ENCODE assay signal across 12 cellular contexts in the genomic region with DNA sequence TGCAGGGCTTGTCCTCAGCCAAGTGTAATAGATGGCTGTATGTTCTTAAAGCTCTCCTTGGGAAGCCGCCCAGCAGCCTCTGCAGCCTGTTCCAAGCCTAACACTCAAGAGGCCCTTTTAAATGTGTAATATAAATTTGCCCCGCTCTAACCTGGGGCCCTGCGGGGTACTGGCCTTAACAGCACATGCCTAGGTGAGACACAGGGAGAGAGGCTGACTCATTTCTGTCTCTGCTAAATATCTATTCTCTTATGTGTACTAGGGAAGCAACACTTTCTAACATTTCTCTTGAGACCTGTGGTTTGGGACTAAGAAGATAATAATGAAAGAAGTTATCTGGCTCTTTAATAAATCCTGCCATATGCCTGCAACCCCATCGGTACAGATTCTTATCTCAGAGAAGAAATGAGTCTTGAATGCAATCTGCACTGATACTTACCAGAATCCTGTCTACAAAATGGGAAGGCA. TPM values are rescaled to one million over a fixed set of nuclear protein-coding genes. Genes with fewer than 3 reads are reported as not detected.
DNase-seq lines count a peak whose midpoint lies in the region; ATAC-seq and TF ChIP-seq lines count a peak whose summit lies in the region.
"Had no signal": no experiment of that assay in that cellular context is flagged by ENCODE, and none has a peak within 500 bp of the region (broad histone marks: within the 10 kb centered on the region; RNA-seq: fewer than 3 reads in every experiment).

No MANE protein-coding gene starts in this region.

- no peaks in the 10 kb centered on the region for H3K36me3 ChIP-seq in HEK293 (ENCODE audit: control insufficient read depth in 2 of 2, insufficient read depth in 1 of 2, low read length in 2 of 2)
- H3K36me3 ChIP-seq in left lung: no peaks in the 10 kb centered on the region

- intact Hi-C loops in left lung (cut with DNase I): no loop called here

- ATAC-seq in left lung: peak; percentile 85

- H3K4me3 ChIP-seq in HEK293 (ENCODE audit: low read depth, low read length) (no peak overlapping the region), left lung (no peak overlapping the region)

- peak; percentile 49 for DNase-seq in EH (ENCODE audit: low read depth)
- DNase-seq in RWPE1 (ENCODE audit: low spot score): no peak
- DNase-seq in left lung: peak in 1 of 2 donors; percentile 67
- no peak for DNase-seq in foreskin melanocyte
- no peak for DNase-seq in NCI-H2029 treated with DMSO at 0.1 percent for 48 hours (lab: John Stamatoyannopoulos, UW)
- no peak for DNase-seq in GM13977 (ENCODE audit: low spot score)
- DNase-seq in immature natural killer cell: no peak
- DNase-seq: naive B cell had no signal

- no peak overlapping the region for H3K4me3 Mint-ChIP-seq in immature natural killer cell
- H3K4me3 Mint-ChIP-seq: activated T-helper 1 cell treated with anti-CD3 and anti-CD28 coated beads, Interleukin-12 subunit alpha, Interleukin-12 subunit beta, Interleukin-2, Interleukin-4 antibody, amounts not matched to agents 30 ng/mL and 10 ng/mL and 1 ng/mL, durations not matched to agents 14 hours and 24 hours and 36 hours; naive B cell had no signal

- no peaks in the 10 kb centered on the region for H3K36me3 Mint-ChIP-seq in immature natural killer cell

- no peaks in the 10 kb centered on the region for H3K9me3 Mint-ChIP-seq in immature natural killer cell
- H3K9me3 Mint-ChIP-seq: activated T-helper 1 cell treated with anti-CD3 and anti-CD28 coated beads, Interleukin-12 subunit alpha, Interleukin-12 subunit beta, Interleukin-2, Interleukin-4 antibody, amounts not matched to agents 30 ng/mL and 10 ng/mL and 1 ng/mL, durations not matched to agents 14 hours and 24 hours and 36 hours had no signal

- H3K27me3 Mint-ChIP-seq in immature natural killer cell (ENCODE audit: low read depth in 3 of 3): peaks cover 0 to 6% (median 5%) of the 10 kb centered on the region in 3 donors

- H3K27me3 ChIP-seq in left lung: no peaks in the 10 kb centered on the region

- H3K9me3 ChIP-seq in HEK293 (ENCODE audit: control insufficient read depth, insufficient read depth, low read depth, low read length): no peaks in the 10 kb centered on the region
- no peaks in the 10 kb centered on the region for H3K9me3 ChIP-seq in left lung

- no peak overlapping the region for H3K27ac Mint-ChIP-seq in immature natural killer cell
- H3K27ac Mint-ChIP-seq: activated T-helper 1 cell treated with anti-CD3 and anti-CD28 coated beads, Interleukin-12 subunit alpha, Interleukin-12 subunit beta, Interleukin-2, Interleukin-4 antibody, amounts not matched to agents 30 ng/mL and 10 ng/mL and 1 ng/mL, durations not matched to agents 14 hours and 24 hours and 36 hours; naive B cell had no signal

- H3K4me1 ChIP-seq in HEK293 (ENCODE audit: control insufficient read depth, insufficient read depth, low read length): peaks cover 24% of the 10 kb centered on the region
- peaks cover 32 to 70% of the 10 kb centered on the region in 2 donors for H3K4me1 ChIP-seq in left lung

- H3K4me1 Mint-ChIP-seq in immature natural killer cell: no peaks in the 10 kb centered on the region

- in situ Hi-C loops in GM13977 (cut with MboI; ENCODE audit: low pct_unique_long_range_greater_than_20kb, low sequenced_read_pairs, unreplicated experiment): no loop called here

- POLR2A ChIA-PET in HEK293 (lab: Yijun Ruan, JAX): no interaction called here
- POLR2A ChIA-PET in RWPE1 (lab: Yijun Ruan, JAX; ENCODE audit: low non-redundant PET): no interaction called here

- CTCF ChIA-PET in HEK293 (lab: Yijun Ruan, JAX): interaction anchor here (0.6 to 1.2 kb wide), 2 partner anchors 44 to 126 kb away, joined by 3 read pairs; no protein-coding TSS in a partner anchor
- CTCF ChIA-PET in RWPE1 (lab: Yijun Ruan, JAX): interaction anchor here (0.7 to 1.1 kb wide), 2 partner anchors 77 to 1041 kb away, joined by 3 read pairs; no protein-coding TSS in a partner anchor

- TF ChIP-seq CTCF in HEK293 (tag by site-specific recombination; IDR thresholded peaks at IDR 0.05): no peak
- TF ChIP-seq CTCF in RWPE1 (conservative IDR thresholded peaks at IDR 0.05; ENCODE audit: low read depth): no peak
- no peak for TF ChIP-seq CTCF in left lung (IDR thresholded peaks at IDR 0.05)
- TF ChIP-seq CTCF in GM13977 (IDR thresholded peaks at IDR 0.05; ENCODE audit: extremely low read depth, insufficient read depth, missing control alignments): no peak

- H3K27ac ChIP-seq in HEK293 (ENCODE audit: extremely low read depth, low read depth, low read length) (peak overlapping the region; percentile 54), RWPE1 (peak overlapping the region; percentile 64; the same call in 1 of the 2 replicates), left lung (peak overlapping the region; percentile 29 to 53)

TF ChIP-seq in HEK293, 187 proteins besides CTCF, POLR2A, EP300 and RAD21:
- TF ChIP-seq ZNF561 (tag by site-specific recombination; IDR thresholded peaks at IDR 0.05; ENCODE audit: borderline replicate concordance) (no peak), ZNF768 (tag by site-specific recombination; IDR thresholded peaks at IDR 0.05) (peak; percentile 15; the same call in 1 of the 2 replicates), ZNF184 (tag by site-specific recombination; IDR thresholded peaks at IDR 0.05) (0 out of 2 replicates have a peak, but pooled peaks have one; percentile 28), ZNF214 (tag by site-specific recombination; IDR thresholded peaks at IDR 0.05; ENCODE audit: borderline replicate concordance) (no peak), ZNF354C (tag by site-specific recombination; IDR thresholded peaks at IDR 0.05; ENCODE audit: borderline replicate concordance, low read depth) (no peak), ZIC2 (tag by site-specific recombination; IDR thresholded peaks at IDR 0.05) (0 out of 2 replicates have a peak, but pooled peaks have one; percentile 33), ZNF426 (tag by site-specific recombination; IDR thresholded peaks at IDR 0.05) (no peak), MYNN (tag by site-specific recombination; IDR thresholded peaks at IDR 0.05; ENCODE audit: borderline replicate concordance) (no peak), ZNF658 (tag by site-specific recombination; IDR thresholded peaks at IDR 0.05) (no peak), IKZF3 (tag by site-specific recombination; IDR thresholded peaks at IDR 0.05) (no peak), SCRT1 (tag by site-specific recombination; IDR thresholded peaks at IDR 0.05; ENCODE audit: borderline replicate concordance) (no peak), ZNF692 (tag by site-specific recombination; IDR thresholded peaks at IDR 0.05) (peak; percentile 78), ZNF211 (tag by site-specific recombination; IDR thresholded peaks at IDR 0.05; ENCODE audit: low read depth) (no peak), ZNF785 (tag by site-specific recombination; IDR thresholded peaks at IDR 0.05) (no peak), KLF10 (tag by site-specific recombination; IDR thresholded peaks at IDR 0.05) (no peak), TRIM28 (IDR thresholded peaks at IDR 0.05; ENCODE audit: borderline replicate concordance, low read length) (no peak), ZNF292 (tag by site-specific recombination; IDR thresholded peaks at IDR 0.05; ENCODE audit: borderline replicate concordance, low read depth) (no peak), ZNF121 (tag by site-specific recombination; IDR thresholded peaks at IDR 0.05) (no peak), ZNF221 (tag by site-specific recombination; IDR thresholded peaks at IDR 0.05; ENCODE audit: borderline replicate concordance) (no peak)
- TF ChIP-seq, protein P1, sequence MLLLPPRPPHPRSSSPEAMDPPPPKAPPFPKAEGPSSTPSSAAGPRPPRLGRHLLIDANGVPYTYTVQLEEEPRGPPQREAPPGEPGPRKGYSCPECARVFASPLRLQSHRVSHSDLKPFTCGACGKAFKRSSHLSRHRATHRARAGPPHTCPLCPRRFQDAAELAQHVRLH (tag by site-specific recombination; IDR thresholded peaks at IDR 0.05): no peak
- TF ChIP-seq, protein P2, sequence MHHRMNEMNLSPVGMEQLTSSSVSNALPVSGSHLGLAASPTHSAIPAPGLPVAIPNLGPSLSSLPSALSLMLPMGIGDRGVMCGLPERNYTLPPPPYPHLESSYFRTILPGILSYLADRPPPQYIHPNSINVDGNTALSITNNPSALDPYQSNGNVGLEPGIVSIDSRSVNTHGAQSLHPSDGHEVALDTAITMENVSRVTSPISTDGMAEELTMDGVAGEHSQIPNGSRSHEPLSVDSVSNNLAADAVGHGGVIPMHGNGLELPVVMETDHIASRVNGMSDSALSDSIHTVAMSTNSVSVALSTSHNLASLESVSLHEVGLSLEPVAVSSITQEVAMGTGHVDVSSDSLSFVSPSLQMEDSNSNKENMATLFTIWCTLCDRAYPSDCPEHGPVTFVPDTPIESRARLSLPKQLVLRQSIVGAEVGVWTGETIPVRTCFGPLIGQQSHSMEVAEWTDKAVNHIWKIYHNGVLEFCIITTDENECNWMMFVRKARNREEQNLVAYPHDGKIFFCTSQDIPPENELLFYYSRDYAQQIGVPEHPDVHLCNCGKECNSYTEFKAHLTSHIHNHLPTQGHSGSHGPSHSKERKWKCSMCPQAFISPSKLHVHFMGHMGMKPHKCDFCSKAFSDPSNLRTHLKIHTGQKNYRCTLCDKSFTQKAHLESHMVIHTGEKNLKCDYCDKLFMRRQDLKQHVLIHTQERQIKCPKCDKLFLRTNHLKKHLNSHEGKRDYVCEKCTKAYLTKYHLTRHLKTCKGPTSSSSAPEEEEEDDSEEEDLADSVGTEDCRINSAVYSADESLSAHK (tag by site-specific recombination; IDR thresholded peaks at IDR 0.05): no peak
TF ChIP-seq in HEK293: peak in this region for 4.

RNA-seq across cellular contexts. Expression of gene TGFBI, which starts 14.7 kb away (rescaled TPM):
- 100 to 1,000 TPM; 151 to 222 TPM for total RNA-seq in left lung
- polyA plus RNA-seq in immature natural killer cell: 10 to 100 TPM in 2 of 3 donors, 1 to 10 TPM in 1; 2.2 to 13.3 (median 10.9) TPM
- total RNA-seq: activated T-helper 1 cell treated with anti-CD3 and anti-CD28 coated beads, Interleukin-12 subunit alpha, Interleukin-12 subunit beta, Interleukin-2, Interleukin-4 antibody, amounts not matched to agents 30 ng/mL and 10 ng/mL and 1 ng/mL, durations not matched to agents 14 hours and 24 hours and 36 hours had no signal

RNA-seq across cellular contexts. Expression of gene LECT2, which starts 59.3 kb away (rescaled TPM):
- total RNA-seq in left lung: not detected
- not detected for polyA plus RNA-seq in immature natural killer cell
- total RNA-seq: activated T-helper 1 cell treated with anti-CD3 and anti-CD28 coated beads, Interleukin-12 subunit alpha, Interleukin-12 subunit beta, Interleukin-2, Interleukin-4 antibody, amounts not matched to agents 30 ng/mL and 10 ng/mL and 1 ng/mL, durations not matched to agents 14 hours and 24 hours and 36 hours; endothelial cell of umbilical vein; H4 had no signal
- polyA plus RNA-seq: endothelial cell of umbilical vein had no signal
